In the genomic region with DNA sequence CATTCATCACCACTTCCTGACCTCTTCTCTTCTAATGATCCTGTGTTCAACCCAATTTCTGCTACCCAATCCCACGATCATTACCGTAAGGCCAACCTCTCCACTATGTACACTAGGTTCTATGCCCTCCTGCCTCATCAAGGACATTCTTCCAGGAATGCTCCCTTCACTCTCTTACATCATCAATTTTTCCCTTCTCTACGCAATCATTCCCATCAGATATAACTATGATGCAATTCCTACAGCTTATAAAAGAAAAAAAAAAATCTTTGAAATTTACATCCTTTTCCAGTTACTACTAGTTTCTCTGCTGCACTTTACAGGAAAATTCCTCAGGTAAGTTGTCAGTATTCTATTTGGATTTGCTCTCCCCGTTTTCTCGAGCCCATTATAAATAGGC, we compare ENCODE assay signal across 20 cellular contexts. TPM values are rescaled to one million over a fixed set of nuclear protein-coding genes. Genes with fewer than 3 reads are reported as not detected.
DNase-seq lines count a peak whose midpoint lies in the region; ATAC-seq and TF ChIP-seq lines count a peak whose summit lies in the region.
"Had no signal": no experiment of that assay in that cellular context is flagged by ENCODE, and none has a peak within 500 bp of the region (broad histone marks: within the 10 kb centered on the region; RNA-seq: fewer than 3 reads in every experiment).

No MANE protein-coding gene starts in this region.

- H2AFZ ChIP-seq in IMR-90 (replicated peaks; ENCODE audit: low read length, poor library complexity), result no peak overlapping the region

- H3K14ac ChIP-seq in IMR-90 (replicated peaks; ENCODE audit: low read depth, low read length), result no peak overlapping the region; the same call in 1 of the 2 replicates

- H3K9me3 ChIP-seq in HEK293 (ENCODE audit: control insufficient read depth, insufficient read depth, low read depth, low read length) (no peaks in the 10 kb centered on the region), IMR-90 (ENCODE audit: control insufficient read depth, insufficient read depth, low read length) (no peaks in the 10 kb centered on the region; the same call in 1 of the 2 replicates), esophagus squamous epithelium (no peaks in the 10 kb centered on the region)
- H3K9me3 ChIP-seq: HAP-1 had no signal

- BruUV-seq in IMR-90 (replicated peaks; lab: Mats Ljungman, UMichigan), result no TSS peak

- intact Hi-C loops in IMR-90 (cut with micrococcal nuclease) (no loop called here), esophagus squamous epithelium (cut with DNase I) (no loop called here)

- dilution Hi-C loops in IMR-90 (cut with HindIII; ENCODE audit: low sequenced_read_pairs, unreplicated experiment), result no loop called here

- H2BK120ac ChIP-seq in IMR-90 (ENCODE audit: low read depth, low read length), result no peak overlapping the region

- DNase-seq in IMR-90, result no peak
- DNase-seq in fibroblast of pulmonary artery (ENCODE audit: low read depth), result peak; percentile 36
- no peak for DNase-seq in activated effector memory CD4-positive, alpha-beta T cell treated with anti-CD3 and anti-CD28 coated beads, Interleukin-2, amount 50 U/mL, for 16 hours
- DNase-seq in GM10248 (ENCODE audit: extremely low spot score), result no peak
- no peak for DNase-seq in esophagus squamous epithelium (lab: John Stamatoyannopoulos, UW)
- DNase-seq: C1 segment of cervical spinal cord; Calu3; CD4-positive, alpha-beta memory T cell; COR-L47; DMS53; DMS79 treated with DMSO at 0.1 percent for 48 hours; GF-D8; GOT3 had no signal

- CTCF ChIA-PET in HEK293 (lab: Yijun Ruan, JAX), result interaction anchor here (2.2 kb wide), 1 partner anchor 24 kb away, joined by 5 read pairs; no protein-coding TSS in a partner anchor
- CTCF ChIA-PET in IMR-90 (lab: Yijun Ruan, JAX), result interaction anchor here (0.6 kb wide), 1 partner anchor 10 kb away, joined by 3 read pairs; no protein-coding TSS in a partner anchor
- CTCF ChIA-PET in GM10248 (lab: Yijun Ruan, JAX), result interaction anchor here (1.1 kb wide), 1 partner anchor 25 kb away, joined by 5 read pairs; no protein-coding TSS in a partner anchor

- no peak overlapping the region; the same call in 1 of the 2 replicates for H3K23ac ChIP-seq in IMR-90 (ENCODE audit: low read depth, low read length)

- 92 to 100% methylated on average over 1 to 2 of the region's 5 CpGs for WGBS in IMR-90 (ENCODE audit: extremely low coverage in 2 of 2, insufficient read length in 1 of 2), 2 experiments
- 93 to 98% methylated on average over 5 of the region's 5 CpGs for WGBS in esophagus squamous epithelium, 2 donors

- H3K4ac ChIP-seq in IMR-90 (ENCODE audit: low read depth, low read length), result no peak overlapping the region

- no peak for ATAC-seq in IMR-90 (ENCODE audit: low read depth)

- no peaks in the 10 kb centered on the region for H4K20me1 ChIP-seq in IMR-90 (ENCODE audit: insufficient read depth, low read length)

- H3K56ac ChIP-seq in IMR-90 (ENCODE audit: extremely low read depth, insufficient read depth, low read length), result no peak overlapping the region

- H3K27ac ChIP-seq in HEK293 (ENCODE audit: extremely low read depth, low read depth, low read length), result no peak overlapping the region
- no peak overlapping the region for H3K27ac ChIP-seq in IMR-90 (ENCODE audit: insufficient read depth, low read length)
- no peak overlapping the region for H3K27ac ChIP-seq in esophagus squamous epithelium

- H3K27me3 ChIP-seq in IMR-90 (ENCODE audit: control insufficient read depth, insufficient read depth, low read length), result no peaks in the 10 kb centered on the region
- no peaks in the 10 kb centered on the region for H3K27me3 ChIP-seq in esophagus squamous epithelium

- H3K18ac ChIP-seq in IMR-90 (ENCODE audit: low read depth, low read length), result no peak overlapping the region

- peaks cover 4% of the 10 kb centered on the region; the same call in 1 of the 2 replicates for H3K9me1 ChIP-seq in IMR-90 (ENCODE audit: insufficient read depth, low read length)

- H3K4me1 ChIP-seq in HEK293 (ENCODE audit: control insufficient read depth, insufficient read depth, low read length) (no peaks in the 10 kb centered on the region), IMR-90 (ENCODE audit: control insufficient read depth, insufficient read depth, low read length) (no peaks in the 10 kb centered on the region), esophagus squamous epithelium (no peaks in the 10 kb centered on the region)
- H3K4me1 ChIP-seq: HAP-1 had no signal

- TF ChIP-seq CTCF in HEK293 (tag by site-specific recombination; IDR thresholded peaks at IDR 0.05), result no peak
- no peak for TF ChIP-seq CTCF in IMR-90 (conservative IDR thresholded peaks at IDR 0.05; ENCODE audit: low read depth, low read length)
- no peak for TF ChIP-seq CTCF in fibroblast of pulmonary artery (IDR thresholded peaks at IDR 0.05; ENCODE audit: low read length, missing control alignments)
- no peak for TF ChIP-seq CTCF in GM10248 (IDR thresholded peaks at IDR 0.05; ENCODE audit: control extremely low read depth, extremely low read depth, low read depth, missing control alignments)
- TF ChIP-seq CTCF in esophagus squamous epithelium (IDR thresholded peaks at IDR 0.05), result no peak

- TF ChIP-seq RAD21 in IMR-90 (IDR thresholded peaks at IDR 0.05; ENCODE audit: low read length), result no peak

- POLR2A ChIA-PET in HEK293 (lab: Yijun Ruan, JAX) (no interaction called here), IMR-90 (lab: Charles Lee; ENCODE audit: unreplicated experiment) (no interaction called here), GM10248 (lab: Yijun Ruan, JAX) (no interaction called here)

- H2BK15ac ChIP-seq in IMR-90 (ENCODE audit: low read depth, low read length), result no peak overlapping the region

- H2AK5ac ChIP-seq in IMR-90 (ENCODE audit: low read depth, low read length), result no peak overlapping the region

- no peak overlapping the region for H3K4me3 ChIP-seq in HEK293 (ENCODE audit: low read depth, low read length)
- no peak overlapping the region for H3K4me3 ChIP-seq in IMR-90 (ENCODE audit: insufficient read depth, low read depth, low read length)
- H3K4me3 ChIP-seq in fibroblast of pulmonary artery (replicated peaks; ENCODE audit: low read depth, low read length), result no peak overlapping the region
- no peak overlapping the region for H3K4me3 ChIP-seq in esophagus squamous epithelium
- H3K4me3 ChIP-seq: HAP-1 had no signal

- no peak overlapping the region for H3K9ac ChIP-seq in IMR-90 (ENCODE audit: low read depth, low read length)

- no peak overlapping the region for H2BK5ac ChIP-seq in IMR-90 (ENCODE audit: low read depth, low read length, poor library complexity, severe bottlenecking)

- H2BK20ac ChIP-seq in IMR-90 (ENCODE audit: low read depth, low read length), result no peak overlapping the region

- H3K36me3 ChIP-seq in HEK293 (ENCODE audit: control insufficient read depth in 2 of 2, insufficient read depth in 1 of 2, low read length in 2 of 2), result no peaks in the 10 kb centered on the region
- no peaks in the 10 kb centered on the region for H3K36me3 ChIP-seq in IMR-90 (ENCODE audit: control insufficient read depth, insufficient read depth, low read length)
- no peaks in the 10 kb centered on the region for H3K36me3 ChIP-seq in esophagus squamous epithelium
- H3K36me3 ChIP-seq: HAP-1 had no signal

- H3K4me2 ChIP-seq in IMR-90 (ENCODE audit: low read depth, low read length), result no peak overlapping the region

- in situ Hi-C loops in IMR-90 (cut with MboI; ENCODE audit: low sequenced_read_pairs), result no loop called here

- H2AK9ac ChIP-seq in IMR-90 (replicated peaks; ENCODE audit: low read depth, low read length, poor library complexity), result no peak overlapping the region

- no peak overlapping the region for H4K5ac ChIP-seq in IMR-90 (ENCODE audit: low read depth, low read length)

- TF ChIP-seq POLR2A in IMR-90 (IDR thresholded peaks at IDR 0.05; ENCODE audit: low read depth, low read length) (no peak), esophagus squamous epithelium (IDR thresholded peaks at IDR 0.05) (no peak)

- H3K79me1 ChIP-seq in IMR-90 (ENCODE audit: low read depth in 1 of 2, low read length in 2 of 2), result peaks cover 0 to 4% of the 10 kb centered on the region in 2 experiments; a peak in 2 of 4 replicates

- no peak overlapping the region for H4K91ac ChIP-seq in IMR-90 (ENCODE audit: insufficient read depth, low read depth, low read length)

- no peak overlapping the region for H4K8ac ChIP-seq in IMR-90 (ENCODE audit: low read depth in 2 of 2, low read length in 2 of 2)

TF ChIP-seq in HEK293, 187 proteins besides CTCF, POLR2A, EP300 and RAD21:
- TF ChIP-seq, protein P1, sequence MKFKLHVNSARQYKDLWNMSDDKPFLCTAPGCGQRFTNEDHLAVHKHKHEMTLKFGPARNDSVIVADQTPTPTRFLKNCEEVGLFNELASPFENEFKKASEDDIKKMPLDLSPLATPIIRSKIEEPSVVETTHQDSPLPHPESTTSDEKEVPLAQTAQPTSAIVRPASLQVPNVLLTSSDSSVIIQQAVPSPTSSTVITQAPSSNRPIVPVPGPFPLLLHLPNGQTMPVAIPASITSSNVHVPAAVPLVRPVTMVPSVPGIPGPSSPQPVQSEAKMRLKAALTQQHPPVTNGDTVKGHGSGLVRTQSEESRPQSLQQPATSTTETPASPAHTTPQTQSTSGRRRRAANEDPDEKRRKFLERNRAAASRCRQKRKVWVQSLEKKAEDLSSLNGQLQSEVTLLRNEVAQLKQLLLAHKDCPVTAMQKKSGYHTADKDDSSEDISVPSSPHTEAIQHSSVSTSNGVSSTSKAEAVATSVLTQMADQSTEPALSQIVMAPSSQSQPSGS (tag by site-specific recombination; IDR thresholded peaks at IDR 0.05; ENCODE audit: low read depth), result peak; percentile 41; the same call in 1 of the 2 replicates
- TF ChIP-seq ZNF791 (tag by site-specific recombination; IDR thresholded peaks at IDR 0.05), result no peak
TF ChIP-seq in HEK293: peak in this region for 1.

TF ChIP-seq in IMR-90, 13 proteins besides CTCF, POLR2A, EP300 and RAD21 (continues in another document):
- TF ChIP-seq, protein P2, sequence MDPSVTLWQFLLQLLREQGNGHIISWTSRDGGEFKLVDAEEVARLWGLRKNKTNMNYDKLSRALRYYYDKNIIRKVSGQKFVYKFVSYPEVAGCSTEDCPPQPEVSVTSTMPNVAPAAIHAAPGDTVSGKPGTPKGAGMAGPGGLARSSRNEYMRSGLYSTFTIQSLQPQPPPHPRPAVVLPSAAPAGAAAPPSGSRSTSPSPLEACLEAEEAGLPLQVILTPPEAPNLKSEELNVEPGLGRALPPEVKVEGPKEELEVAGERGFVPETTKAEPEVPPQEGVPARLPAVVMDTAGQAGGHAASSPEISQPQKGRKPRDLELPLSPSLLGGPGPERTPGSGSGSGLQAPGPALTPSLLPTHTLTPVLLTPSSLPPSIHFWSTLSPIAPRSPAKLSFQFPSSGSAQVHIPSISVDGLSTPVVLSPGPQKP (IDR thresholded peaks at IDR 0.05; ENCODE audit: borderline replicate concordance, low read depth, low read length), result no peak
- TF ChIP-seq MAZ (IDR thresholded peaks at IDR 0.05; ENCODE audit: borderline replicate concordance, low read depth, low read length), result no peak
- TF ChIP-seq NFE2L2 (IDR thresholded peaks at IDR 0.05; ENCODE audit: low read depth, low read length), result no peak
- no peak for TF ChIP-seq RFX5 (IDR thresholded peaks at IDR 0.05; ENCODE audit: low read depth, low read length)

RNA-seq across cellular contexts. Expression of gene GPR22, which starts 30.8 kb away (rescaled TPM):
- total RNA-seq in IMR-90 (2012; rRNA removed) (not detected in 2 replicates), esophagus squamous epithelium (not detected)
- not detected in 2 replicates for polyA plus RNA-seq in IMR-90 (2012; rRNA removed)
- polyA plus RNA-seq in IMR-90 (2012; cell fraction: cytosol; rRNA removed), result not detected in 2 replicates
- polyA plus RNA-seq in IMR-90 (2012; cell fraction: nucleus; rRNA removed; ENCODE audit: low replicate concordance), result not detected in 2 replicates
- total RNA-seq: A172; A673; Calu3; CD4-positive, alpha-beta memory T cell; Daoy; G401 had no signal
- polyA plus RNA-seq: BJ had no signal
